Comparison of ENCODE assay signal across 34 cellular contexts in the genomic region with DNA sequence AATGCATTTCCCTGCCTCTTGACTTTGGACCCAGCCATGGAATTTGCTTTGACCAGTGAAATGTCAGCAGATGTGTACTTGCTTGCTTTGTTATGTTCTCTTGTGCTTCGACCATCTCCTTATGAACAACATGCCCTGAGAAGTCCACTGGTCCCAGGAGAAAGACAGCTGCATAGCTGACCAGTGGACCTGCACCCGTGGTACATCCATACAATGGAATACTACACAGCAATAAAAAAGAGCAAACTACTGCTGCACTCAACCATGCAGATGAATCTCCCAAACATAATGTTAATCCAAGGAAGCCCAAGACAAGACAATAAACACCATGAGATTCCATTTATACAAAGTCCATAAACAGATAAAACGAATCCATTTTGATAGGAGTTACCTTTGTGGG. TPM values are rescaled to one million over a fixed set of nuclear protein-coding genes. Genes with fewer than 3 reads are reported as not detected.
"Had no signal": no experiment of that assay in that cellular context is flagged by ENCODE, and none has a peak within 500 bp of the region (broad histone marks: within the 10 kb centered on the region; RNA-seq: fewer than 3 reads in every experiment).

No MANE protein-coding gene starts in this region.

- H3K4me1 ChIP-seq: adrenal gland, body of pancreas, breast epithelium had no signal

- H3K27me3 ChIP-seq: adrenal gland, body of pancreas, brain microvascular endothelial cell, breast epithelium had no signal

- H3K27ac Mint-ChIP-seq: activated B cell treated with CpG ODN at 0.5 μM for 24 hours; activated CD4-positive, alpha-beta memory T cell treated with anti-CD3 and anti-CD28 coated beads for 36 hours; activated CD4-positive, alpha-beta T cell treated with anti-CD3 and anti-CD28 coated beads, Interleukin-2, amount 10 ng/mL, durations not matched to agents 24 days and 14 days; activated CD8-positive, alpha-beta T cell treated with anti-CD3 and anti-CD28 coated beads for 36 hours; activated naive CD4-positive, alpha-beta T cell treated with anti-CD3 and anti-CD28 coated beads for 36 hours; activated naive CD4-positive, alpha-beta T cell treated with anti-CD3 and anti-CD28 coated beads, Interleukin-2, amount 50 U/mL, for 72 hours; activated naive CD8-positive, alpha-beta T cell treated with anti-CD3 and anti-CD28 coated beads for 36 hours; activated T-cell treated with anti-CD3 and anti-CD28 coated beads, Interleukin-2, amount 50 U/mL, for 72 hours; activated T-helper 1 cell treated with anti-CD3 and anti-CD28 coated beads, Interleukin-12 subunit alpha, Interleukin-12 subunit beta, Interleukin-2, Interleukin-4 antibody, amounts not matched to agents 30 ng/mL and 10 ng/mL and 1 ng/mL, durations not matched to agents 14 hours and 24 hours and 36 hours; activated T-helper 17 cell treated with anti-CD3 and anti-CD28 coated beads, Interleukin-2, amount 50 U/mL, for 72 hours; T-cell; T-helper 17 cell had no signal

- H3K4me1 Mint-ChIP-seq: activated B cell treated with CpG ODN at 0.5 μM for 24 hours; activated CD4-positive, alpha-beta T cell treated with anti-CD3 and anti-CD28 coated beads, Interleukin-2, amount 10 ng/mL, durations not matched to agents 24 days and 14 days; activated naive CD8-positive, alpha-beta T cell treated with anti-CD3 and anti-CD28 coated beads for 36 hours; activated T-helper 17 cell treated with anti-CD3 and anti-CD28 coated beads, Interleukin-2, amount 50 U/mL, for 72 hours; T-cell; T-helper 17 cell had no signal

- H3K9me3 Mint-ChIP-seq: activated CD4-positive, alpha-beta T cell treated with anti-CD3 and anti-CD28 coated beads, Interleukin-2, amount 10 ng/mL, durations not matched to agents 24 days and 14 days; activated T-helper 1 cell treated with anti-CD3 and anti-CD28 coated beads, Interleukin-12 subunit alpha, Interleukin-12 subunit beta, Interleukin-2, Interleukin-4 antibody, amounts not matched to agents 30 ng/mL and 10 ng/mL and 1 ng/mL, durations not matched to agents 14 hours and 24 hours and 36 hours; activated T-helper 17 cell treated with anti-CD3 and anti-CD28 coated beads, Interleukin-2, amount 50 U/mL, for 72 hours had no signal

- H3K36me3 Mint-ChIP-seq: activated CD4-positive, alpha-beta memory T cell treated with anti-CD3 and anti-CD28 coated beads for 36 hours; activated naive CD4-positive, alpha-beta T cell treated with anti-CD3 and anti-CD28 coated beads, Interleukin-2, amount 50 U/mL, for 72 hours; activated naive CD8-positive, alpha-beta T cell treated with anti-CD3 and anti-CD28 coated beads for 36 hours; T-cell had no signal

- H3K9me3 ChIP-seq: adrenal gland, body of pancreas, breast epithelium had no signal

- DNase-seq: activated B cell treated with CpG ODN at 0.5 μM for 24 hours; activated CD4-positive, alpha-beta memory T cell treated with anti-CD3 and anti-CD28 coated beads for 36 hours; activated CD4-positive, alpha-beta T cell treated with anti-CD3 and anti-CD28 coated beads for 4 hours; activated CD4-positive, alpha-beta T cell treated with anti-CD3 and anti-CD28 coated beads, Interleukin-2, amount 10 ng/mL, durations not matched to agents 24 days and 14 days; activated CD4-positive, alpha-beta T cell treated with anti-CD3 and anti-CD28 coated beads, Interleukin-2, amount 50 U/mL, for 1 hour; activated CD4-positive, alpha-beta T cell treated with anti-CD3 and anti-CD28 coated beads, Interleukin-2, amount 50 U/mL, for 4 hours; activated CD4-positive, CD25-positive, alpha-beta regulatory T cell treated with anti-CD3 and anti-CD28 coated beads, Interleukin-2, amount 50 U/mL, for 72 hours; activated CD8-positive, alpha-beta memory T cell treated with anti-CD3 and anti-CD28 coated beads, Interleukin-2, amount 50 U/mL, for 4 hours; activated CD8-positive, alpha-beta T cell treated with anti-CD3 and anti-CD28 coated beads for 36 hours; activated effector memory CD4-positive, alpha-beta T cell treated with anti-CD3 and anti-CD28 coated beads, Interleukin-2, amount 50 U/mL, for 16 hours; activated gamma-delta T cell treated with Interleukin-2 at 50 U/mL for 16 hours; activated naive CD4-positive, alpha-beta T cell; activated naive CD4-positive, alpha-beta T cell treated with anti-CD3 and anti-CD28 coated beads for 36 hours; activated naive CD4-positive, alpha-beta T cell treated with anti-CD3 and anti-CD28 coated beads, Interleukin-2, amount 50 U/mL, for 16 hours; activated naive CD8-positive, alpha-beta T cell treated with anti-CD3 and anti-CD28 coated beads for 36 hours; activated T-cell treated with anti-CD3 and anti-CD28 coated beads for 4 hours; activated T-cell treated with anti-CD3 and anti-CD28 coated beads, Interleukin-2, amount 50 U/mL, for 1 hour; activated T-cell treated with anti-CD3 and anti-CD28 coated beads, Interleukin-2, amount 50 U/mL, for 4 hours; activated T-cell treated with anti-CD3 and anti-CD28 coated beads, Interleukin-2, amount 50 U/mL, for 72 hours; adrenal gland; amniotic stem cell; aorta; body of pancreas; brain microvascular endothelial cell; central memory CD4-positive, alpha-beta T cell; T-cell; T-helper 17 cell; T-helper 9 cell had no signal

- H3K4me3 Mint-ChIP-seq: activated B cell treated with CpG ODN at 0.5 μM for 24 hours; activated CD4-positive, alpha-beta memory T cell treated with anti-CD3 and anti-CD28 coated beads for 36 hours; activated CD4-positive, alpha-beta T cell treated with anti-CD3 and anti-CD28 coated beads, Interleukin-2, amount 10 ng/mL, durations not matched to agents 24 days and 14 days; activated CD8-positive, alpha-beta T cell treated with anti-CD3 and anti-CD28 coated beads for 36 hours; activated naive CD4-positive, alpha-beta T cell treated with anti-CD3 and anti-CD28 coated beads for 36 hours; activated naive CD8-positive, alpha-beta T cell treated with anti-CD3 and anti-CD28 coated beads for 36 hours; activated T-cell treated with anti-CD3 and anti-CD28 coated beads, Interleukin-2, amount 50 U/mL, for 4 hours; activated T-cell treated with anti-CD3 and anti-CD28 coated beads, Interleukin-2, amount 50 U/mL, for 72 hours; activated T-helper 1 cell treated with anti-CD3 and anti-CD28 coated beads, Interleukin-12 subunit alpha, Interleukin-12 subunit beta, Interleukin-2, Interleukin-4 antibody, amounts not matched to agents 30 ng/mL and 10 ng/mL and 1 ng/mL, durations not matched to agents 14 hours and 24 hours and 36 hours; activated T-helper 17 cell treated with anti-CD3 and anti-CD28 coated beads, Interleukin-2, amount 50 U/mL, for 72 hours; T-cell; T-helper 17 cell had no signal

- H3K27ac ChIP-seq: adrenal gland, body of pancreas, brain microvascular endothelial cell, breast epithelium had no signal

- H3K36me3 ChIP-seq: adrenal gland, brain microvascular endothelial cell, breast epithelium had no signal

- H3K27me3 Mint-ChIP-seq: activated B cell treated with CpG ODN at 0.5 μM for 24 hours; activated CD4-positive, alpha-beta memory T cell treated with anti-CD3 and anti-CD28 coated beads for 36 hours; activated CD4-positive, alpha-beta T cell treated with anti-CD3 and anti-CD28 coated beads, Interleukin-2, amount 10 ng/mL, durations not matched to agents 24 days and 14 days; activated CD8-positive, alpha-beta T cell treated with anti-CD3 and anti-CD28 coated beads for 36 hours; activated naive CD8-positive, alpha-beta T cell treated with anti-CD3 and anti-CD28 coated beads for 36 hours; T-helper 17 cell had no signal

- FAIRE-seq: astrocyte, TTC549 had no signal

- ATAC-seq: activated CD8-positive, alpha-beta T cell treated with anti-CD3 and anti-CD28 coated beads for 36 hours; activated naive CD4-positive, alpha-beta T cell treated with anti-CD3 and anti-CD28 coated beads, Interleukin-2, amount 50 U/mL, for 72 hours; activated T-cell treated with anti-CD3 and anti-CD28 coated beads, Interleukin-2, amount 50 U/mL, for 4 hours; activated T-cell treated with anti-CD3 and anti-CD28 coated beads, Interleukin-2, amount 50 U/mL, for 72 hours; activated T-helper 17 cell treated with anti-CD3 and anti-CD28 coated beads, Interleukin-2, amount 50 U/mL, for 72 hours; body of pancreas; T-cell; T-helper 17 cell had no signal

- H3K4me3 ChIP-seq: adrenal gland, body of pancreas, breast epithelium had no signal

RNA-seq across cellular contexts. Expression of gene MARCHF11, which starts 30.0 kb away (rescaled TPM):
- polyA plus RNA-seq: aorta had no signal
